In genomic region chr6:63672582-63673129, GRCh38 we compare ENCODE assay signal across 24 cellular contexts. TPM values are rescaled to one million over a fixed set of nuclear protein-coding genes. Genes with fewer than 3 reads are reported as not detected.
DNase-seq lines count a peak whose midpoint lies in the region; ATAC-seq, FAIRE-seq and TF ChIP-seq lines count a peak whose summit lies in the region.
"Had no signal": no experiment of that assay in that cellular context is flagged by ENCODE, and none has a peak within 500 bp of the region (broad histone marks: within the 10 kb centered on the region; RNA-seq: fewer than 3 reads in every experiment).

No MANE protein-coding gene starts in this region.

- ATAC-seq in CD8-positive, alpha-beta T cell: no peak
- ATAC-seq in GM21360 (IDR thresholded peaks at IDR 0.05; ENCODE audit: unreplicated experiment) (peak; percentile 53), GM12878 (peak; percentile 61)
- ATAC-seq: heart left ventricle, left cardiac atrium had no signal

- RAD21 ChIA-PET in GM12878 (lab: Charles Lee; ENCODE audit: unreplicated experiment): no interaction called here

- no peaks in the 10 kb centered on the region for H3K27me3 ChIP-seq in CD8-positive, alpha-beta T cell (ENCODE audit: insufficient read depth, low read length)
- H3K27me3 ChIP-seq in GM12878 (replicated peaks in 1 of 2; ENCODE audit: control insufficient read depth in 2 of 2, insufficient read depth in 2 of 2, low read length in 1 of 2) (no peaks in the 10 kb centered on the region), suprapubic skin (no peaks in the 10 kb centered on the region), trophoblast cell (ENCODE audit: insufficient read depth, low read length) (no peaks in the 10 kb centered on the region)
- H3K27me3 ChIP-seq: heart left ventricle had no signal

- no peak overlapping the region for H2AK5ac ChIP-seq in trophoblast cell (ENCODE audit: low read length)

- SMC1A ChIA-PET in GM12878 (lab: Charles Lee; ENCODE audit: uncharacterized antibody, unreplicated experiment): interaction anchor here (0.7 to 2.4 kb wide), 7 partner anchors 9 to 320 kb away, joined by 3 to 10 read pairs (median 4); no protein-coding TSS in a partner anchor

- no peak overlapping the region for H3K4me3 Mint-ChIP-seq in CD8-positive, alpha-beta T cell
- H3K4me3 Mint-ChIP-seq in IgD-negative memory B cell: no peak overlapping the region
- H3K4me3 Mint-ChIP-seq: activated CD4-positive, alpha-beta T cell treated with anti-CD3 and anti-CD28 coated beads, Interleukin-2, amount 10 ng/mL, durations not matched to agents 7 days and 5 days; activated naive CD8-positive, alpha-beta T cell treated with anti-CD3 and anti-CD28 coated beads, Interleukin-2, amount 10 ng/mL, durations not matched to agents 7 days and 5 days had no signal

- H3K36me3 ChIP-seq in CD8-positive, alpha-beta T cell (ENCODE audit: insufficient read depth, low read length): no peaks in the 10 kb centered on the region
- peaks cover 0 to 9% of the 10 kb centered on the region in 2 experiments; a peak in 2 of 4 replicates for H3K36me3 ChIP-seq in GM12878 (ENCODE audit: control insufficient read depth in 2 of 2, insufficient read depth in 2 of 2, low read length in 1 of 2)
- no peaks in the 10 kb centered on the region for H3K36me3 ChIP-seq in suprapubic skin
- no peaks in the 10 kb centered on the region for H3K36me3 ChIP-seq in trophoblast cell (ENCODE audit: control insufficient read depth in 1 of 2, insufficient read depth in 2 of 2, low read length in 2 of 2)

- H3K4me1 ChIP-seq in CD8-positive, alpha-beta T cell (ENCODE audit: insufficient read depth, low read length): peaks cover 32% of the 10 kb centered on the region
- peaks cover 8% of the 10 kb centered on the region; the same call in 1 of the 2 replicates for H3K4me1 ChIP-seq in GM12878 (ENCODE audit: control insufficient read depth, insufficient read depth, low read length)
- H3K4me1 ChIP-seq in suprapubic skin: peaks cover 20% of the 10 kb centered on the region
- no peaks in the 10 kb centered on the region for H3K4me1 ChIP-seq in trophoblast cell (ENCODE audit: control insufficient read depth in 1 of 2, insufficient read depth in 2 of 2, low read length in 2 of 2)

- no TSS peak for BruUV-seq in GM12878 (replicated peaks; lab: Mats Ljungman, UMichigan)

- no peak for TF ChIP-seq RAD21 in GM12878 (IDR thresholded peaks at IDR 0.05; ENCODE audit: insufficient read depth, low read depth, low read length)

- H4K12ac ChIP-seq in trophoblast cell (ENCODE audit: low read depth, low read length): no peak overlapping the region

- TF ChIP-seq POLR2A in GM12878 (IDR thresholded peaks at IDR 0.05; ENCODE audit: low read depth, low read length) (no peak), suprapubic skin (IDR thresholded peaks at IDR 0.05) (no peak)

- FAIRE-seq in GM12878 (lab: Jason Lieb, UNC): no peak
- FAIRE-seq: G401.6 had no signal

- no peak for DNase-seq in CD8-positive, alpha-beta T cell
- DNase-seq in GM12878 (ENCODE audit: low read depth, low spot score) (no peak), NCI-H2171 treated with DMSO at 0.1 percent for 48 hours (lab: John Stamatoyannopoulos, UW) (no peak), cardiac septum (ENCODE audit: low spot score) (no peak), suprapubic skin (ENCODE audit: low spot score in 2 of 2) (no peak), trophoblast cell (no peak)
- DNase-seq: ACHN; activated CD4-positive, alpha-beta T cell treated with anti-CD3 and anti-CD28 coated beads, Interleukin-2, amount 10 ng/mL, durations not matched to agents 7 days and 5 days; activated naive CD8-positive, alpha-beta T cell treated with anti-CD3 and anti-CD28 coated beads, Interleukin-2, amount 10 ng/mL, durations not matched to agents 7 days and 5 days; C1 segment of cervical spinal cord; DMS 273 treated with DMSO at 0.1 percent for 48 hours; heart left ventricle; left cardiac atrium; mesenchymal stem cell; NCI-H1417; NCI-H2107; NCI-H510A treated with DMSO at 0.1 percent for 48 hours; NK-92 treated with Interleukin-12 subunit alpha and Interleukin-12 subunit beta, amount 100 ng/mL, for 24 hours; stimulated activated CD4-positive, alpha-beta T cell treated with anti-CD3 and anti-CD28 coated beads, Interleukin-12 subunit alpha, Interleukin-12 subunit beta, amount 100 ng/mL, for 4 hours; T-helper 2 cell had no signal

- H3K27ac ChIP-seq in CD8-positive, alpha-beta T cell (ENCODE audit: low read depth, low read length): no peak overlapping the region
- H3K27ac ChIP-seq in GM12878 (ENCODE audit: control insufficient read depth, insufficient read depth) (no peak overlapping the region), suprapubic skin (no peak overlapping the region), trophoblast cell (ENCODE audit: low read depth, low read length) (no peak overlapping the region)
- H3K27ac ChIP-seq: heart left ventricle had no signal

- no peak overlapping the region for H3K4ac ChIP-seq in trophoblast cell (ENCODE audit: low read depth, low read length)

- in situ Hi-C loops in GM12878 (cut with MboI): no loop called here

- H3K27me3 Mint-ChIP-seq in CD8-positive, alpha-beta T cell (ENCODE audit: low read depth): no peaks in the 10 kb centered on the region
- H3K27me3 Mint-ChIP-seq in IgD-negative memory B cell: no peaks in the 10 kb centered on the region
- H3K27me3 Mint-ChIP-seq: activated CD4-positive, alpha-beta T cell treated with anti-CD3 and anti-CD28 coated beads, Interleukin-2, amount 10 ng/mL, durations not matched to agents 7 days and 5 days; activated naive CD8-positive, alpha-beta T cell treated with anti-CD3 and anti-CD28 coated beads, Interleukin-2, amount 10 ng/mL, durations not matched to agents 7 days and 5 days had no signal

- no peak overlapping the region for H3K14ac ChIP-seq in trophoblast cell (ENCODE audit: low read length)

- intact Hi-C loops in CD8-positive, alpha-beta T cell (cut with DNase I, micrococcal nuclease): loop anchor here in 1 of 2 experiments (2.0 kb wide), 1 partner anchor 14 kb away; no protein-coding TSS in a partner anchor
- intact Hi-C loops in GM12878 (cut with micrococcal nuclease; ENCODE audit: unreplicated experiment): no loop called here
- intact Hi-C loops in cardiac septum (cut with DNase I): no loop called here

- no peak overlapping the region for H2BK5ac ChIP-seq in trophoblast cell (ENCODE audit: low read depth, low read length, poor library complexity)

- H3K9ac ChIP-seq in GM12878 (ENCODE audit: control insufficient read depth, insufficient read depth, low read length): no peak overlapping the region
- H3K9ac ChIP-seq in trophoblast cell (ENCODE audit: low read length): no peak overlapping the region

- H3K79me1 ChIP-seq in trophoblast cell (ENCODE audit: low read length): no peaks in the 10 kb centered on the region

- WGBS in GM12878 (ENCODE audit: insufficient coverage, insufficient replicate concordance, low lambda C conversion rate, missing lambda C conversion rate): 68% methylated on average over 3 of the region's 3 CpGs
- WGBS in suprapubic skin: 96% methylated on average over 3 of the region's 3 CpGs
- no CpG with 5 or more reads among the region's 3 CpGs for WGBS in trophoblast cell (ENCODE audit: extremely low coverage, insufficient coverage, insufficient read length)

- H2AFZ ChIP-seq in GM12878 (ENCODE audit: control insufficient read depth, low read depth, low read length): no peak overlapping the region
- H2AFZ ChIP-seq in trophoblast cell (ENCODE audit: insufficient read depth, low read length, poor library complexity): no peak overlapping the region

- no peak overlapping the region for H4K8ac ChIP-seq in trophoblast cell (ENCODE audit: low read depth, low read length)

- no peaks in the 10 kb centered on the region for H3K9me3 Mint-ChIP-seq in CD8-positive, alpha-beta T cell
- H3K9me3 Mint-ChIP-seq in IgD-negative memory B cell: no peaks in the 10 kb centered on the region
- H3K9me3 Mint-ChIP-seq: activated CD4-positive, alpha-beta T cell treated with anti-CD3 and anti-CD28 coated beads, Interleukin-2, amount 10 ng/mL, durations not matched to agents 7 days and 5 days; activated T-helper 2 cell treated with anti-CD3 and anti-CD28 coated beads, Interferon-gamma antibody, Interleukin-2, Interleukin-4, amounts not matched to agents 10 μg/mL and 5 μg/mL and 100 μg/mL, durations not matched to agents 14 hours and 24 hours and 36 hours had no signal

- no peaks in the 10 kb centered on the region for H3K9me3 ChIP-seq in CD8-positive, alpha-beta T cell (ENCODE audit: low read length)
- H3K9me3 ChIP-seq in GM12878 (replicated peaks; ENCODE audit: control insufficient read depth, insufficient read depth, low read length): 0 out of 3 replicates have a peak, but pooled peaks cover 2% of the 10 kb centered on the region
- H3K9me3 ChIP-seq in suprapubic skin: no peaks in the 10 kb centered on the region
- no peaks in the 10 kb centered on the region for H3K9me3 ChIP-seq in trophoblast cell (ENCODE audit: insufficient read depth, low read depth, low read length)

- H4K91ac ChIP-seq in trophoblast cell (ENCODE audit: low read depth, low read length): no peak overlapping the region

- H3K4me2 ChIP-seq in GM12878 (ENCODE audit: control insufficient read depth, insufficient read depth): no peak overlapping the region
- H3K4me2 ChIP-seq in trophoblast cell (ENCODE audit: low read length): no peak overlapping the region

- H2BK12ac ChIP-seq in trophoblast cell (ENCODE audit: low read length): no peak overlapping the region

- TF ChIP-seq EP300 in GM12878 (IDR thresholded peaks at IDR 0.05; ENCODE audit: borderline replicate concordance in 1 of 2, control insufficient read depth in 1 of 2, low read depth in 2 of 2, low read length in 2 of 2) (no peak), suprapubic skin (IDR thresholded peaks at IDR 0.05) (no peak)

- H3K18ac ChIP-seq in trophoblast cell (ENCODE audit: low read length): no peak overlapping the region

- no peak overlapping the region for H2BK120ac ChIP-seq in trophoblast cell (ENCODE audit: insufficient read depth, low read length, poor library complexity)

- no peak overlapping the region for H3K23ac ChIP-seq in trophoblast cell (ENCODE audit: low read length)

- H3K27ac Mint-ChIP-seq in CD8-positive, alpha-beta T cell: peak overlapping the region; percentile 19
- H3K27ac Mint-ChIP-seq in IgD-negative memory B cell: peak overlapping the region; percentile 4 to 56 (median 9)
- H3K27ac Mint-ChIP-seq: activated CD4-positive, alpha-beta T cell treated with anti-CD3 and anti-CD28 coated beads, Interleukin-2, amount 10 ng/mL, durations not matched to agents 7 days and 5 days; activated naive CD8-positive, alpha-beta T cell treated with anti-CD3 and anti-CD28 coated beads, Interleukin-2, amount 10 ng/mL, durations not matched to agents 7 days and 5 days; activated T-helper 2 cell treated with anti-CD3 and anti-CD28 coated beads, Interferon-gamma antibody, Interleukin-2, Interleukin-4, amounts not matched to agents 10 μg/mL and 5 μg/mL and 100 μg/mL, durations not matched to agents 14 hours and 24 hours and 36 hours had no signal

- no peak overlapping the region for H3K4me3 ChIP-seq in CD8-positive, alpha-beta T cell (ENCODE audit: low read depth, low read length)
- no peak overlapping the region for H3K4me3 ChIP-seq in GM12878
- H3K4me3 ChIP-seq in suprapubic skin: no peak overlapping the region
- no peak overlapping the region for H3K4me3 ChIP-seq in trophoblast cell (ENCODE audit: low read depth, low read length)
- H3K4me3 ChIP-seq: heart left ventricle had no signal

- CTCF ChIA-PET in CD8-positive, alpha-beta T cell (lab: Charles Lee): no interaction called here
- CTCF ChIA-PET in GM12878 (lab: Yijun Ruan, JAX): interaction anchor here (0.7 to 2.4 kb wide), 6 partner anchors 8 to 840 kb away, joined by 3 to 15 read pairs (median 4); no protein-coding TSS in a partner anchor

- H3K36me3 Mint-ChIP-seq in CD8-positive, alpha-beta T cell: peaks cover 22% of the 10 kb centered on the region
- no peaks in the 10 kb centered on the region for H3K36me3 Mint-ChIP-seq in IgD-negative memory B cell

- no peak for TF ChIP-seq CTCF in CD8-positive, alpha-beta T cell (IDR thresholded peaks at IDR 0.05)
- TF ChIP-seq CTCF in GM12878 (IDR thresholded peaks at IDR 0.05 in 2 of 3, conservative IDR thresholded peaks at IDR 0.05 in 1 of 3; ENCODE audit: control insufficient read depth in 2 of 3, extremely low read depth in 1 of 3, insufficient read depth in 1 of 3, low read depth in 3 of 3, low read length in 3 of 3) (no peak), suprapubic skin (IDR thresholded peaks at IDR 0.05) (no peak)

- H4K20me1 ChIP-seq in GM12878 (ENCODE audit: control insufficient read depth, insufficient read depth): no peaks in the 10 kb centered on the region

- H3K79me2 ChIP-seq in GM12878 (ENCODE audit: control insufficient read depth, insufficient read depth, low read length) (peaks cover 47% of the 10 kb centered on the region), trophoblast cell (ENCODE audit: control insufficient read depth, insufficient read depth, low read length, poor library complexity) (no peaks in the 10 kb centered on the region)

- POLR2A ChIA-PET in CD8-positive, alpha-beta T cell (lab: Charles Lee): interaction anchor here (0.8 to 0.9 kb wide), 2 partner anchors 20 to 24 kb away, joined by 3 to 4 read pairs; no protein-coding TSS in a partner anchor
- POLR2A ChIA-PET in GM12878 (lab: Charles Lee): interaction anchor here (1.1 kb wide), 1 partner anchor 21 kb away, joined by 4 read pairs; no protein-coding TSS in a partner anchor

- peaks cover 55% of the 10 kb centered on the region for H3K4me1 Mint-ChIP-seq in CD8-positive, alpha-beta T cell (ENCODE audit: low read depth)
- H3K4me1 Mint-ChIP-seq in IgD-negative memory B cell: peaks cover 14 to 36% (median 30%) of the 10 kb centered on the region in 3 donors
- H3K4me1 Mint-ChIP-seq: activated CD4-positive, alpha-beta T cell treated with anti-CD3 and anti-CD28 coated beads, Interleukin-2, amount 10 ng/mL, durations not matched to agents 7 days and 5 days had no signal

RNA-seq across cellular contexts. Expression of gene PHF3, which starts 37.1 kb away (rescaled TPM):
- total RNA-seq in CD8-positive, alpha-beta T cell: 100 to 1,000 TPM; 123 to 126 TPM
- 36.6 TPM for polyA plus RNA-seq in IgD-negative memory B cell
- 223 and 233 TPM in 2 replicates for total RNA-seq in GM12878 (2013; cell fraction: nucleolus; rRNA removed)
- total RNA-seq in GM12878 (2014; rRNA removed): 38.2 and 43.6 TPM in 2 replicates
- 59.3 and 61.5 TPM in 2 replicates for total RNA-seq in GM12878 (2014; rRNA removed; fragmentation: Illumina TruSeq; extraction: Trizol)
- 39.4 and 41.1 TPM in 2 replicates for total RNA-seq in GM12878 (2021)
- 12.7 TPM for polyA plus RNA-seq in GM12878 (2011; ENCODE audit: low read depth)
- 29.0 and 48.5 TPM in 2 replicates for polyA plus RNA-seq in GM12878 (2011; rRNA removed)
- 6.4 and 7.9 TPM in 2 replicates for polyA plus RNA-seq in GM12878 (2011; cell fraction: cytosol; rRNA removed)
- polyA plus RNA-seq in GM12878 (2011; cell fraction: nucleus; rRNA removed): 79.7 and 85.1 TPM in 2 replicates
- 20.3 and 28.3 TPM in 2 replicates for polyA plus RNA-seq in GM12878 (2012)
- 34.3 and 42.9 TPM in 2 replicates for polyA plus RNA-seq in GM12878 (2014; fragmentation: Illumina TruSeq; extraction: Trizol)
- polyA plus RNA-seq in GM12878 (2014; fragmentation: Nextera tagmentation; extraction: Ambion mirVana): 1 to 10 TPM; 8.3 to 9.5 TPM
- 17.2 and 18.6 TPM in 2 replicates for polyA plus RNA-seq in GM12878 (2014; rRNA removed)
- 10 to 100 TPM; 18.2 to 24.2 TPM for polyA plus RNA-seq in GM12878 (2016; fragmentation: Nextera tagmentation; extraction: Ambion mirVana)
- 33.7 and 44.9 TPM in 2 replicates for polyA minus RNA-seq in GM12878 (2011; rRNA and poly(A)+ RNA removed)
- polyA minus RNA-seq in GM12878 (2011; cell fraction: cytosol; rRNA and poly(A)+ RNA removed): 15.9 and 17.9 TPM in 2 replicates
- 92.0 and 133 TPM in 2 replicates for polyA minus RNA-seq in GM12878 (2011; cell fraction: nucleus; rRNA and poly(A)+ RNA removed)
- 38.8 TPM for total RNA-seq in cardiac septum
- 10 to 100 TPM; 38.1 to 98.5 (median 49.3) TPM for total RNA-seq in suprapubic skin
- 19.7 and 21.5 TPM in 2 replicates for polyA plus RNA-seq in trophoblast cell (2013)
